1 cellular context compared by ENCODE assay signal in the genomic region with DNA sequence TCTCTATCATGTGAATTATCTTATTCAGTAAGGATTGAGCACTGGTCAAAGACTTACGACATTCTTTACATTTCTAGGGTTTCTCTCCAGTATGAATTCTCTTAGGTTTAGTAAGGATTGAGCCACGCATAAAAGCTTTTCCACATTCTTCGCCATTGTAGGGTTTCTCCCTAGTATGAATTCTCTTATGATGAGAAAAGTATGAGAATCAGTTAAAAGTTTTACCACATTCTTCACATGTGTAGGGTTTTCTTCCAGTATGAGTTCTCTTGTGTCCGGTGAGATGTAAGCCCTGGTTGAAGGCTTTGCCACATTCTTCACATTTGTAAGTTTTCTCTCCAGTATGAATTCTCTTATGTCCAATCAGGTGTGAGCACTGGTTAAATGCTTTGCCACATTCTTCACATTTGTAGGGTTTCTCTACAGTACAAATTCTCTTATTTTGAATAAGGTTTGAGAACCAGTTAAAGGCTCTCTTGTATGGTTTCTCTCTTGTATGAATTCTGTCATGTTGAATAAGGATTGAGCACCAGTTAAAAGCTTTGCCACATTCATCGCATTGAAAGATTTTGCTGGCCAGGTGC.
TF ChIP-seq lines count a peak whose summit lies in the region.

No MANE protein-coding gene starts in this region.

TF ChIP-seq in HEK293, 187 proteins besides CTCF, POLR2A, EP300 and RAD21 (continued from another document):
- TF ChIP-seq SETDB1 (IDR thresholded peaks at IDR 0.05; ENCODE audit: insufficient read length, low read length) (peak; percentile 45), ZNF211 (tag by site-specific recombination; IDR thresholded peaks at IDR 0.05; ENCODE audit: low read depth) (no peak), ZNF184 (tag by site-specific recombination; IDR thresholded peaks at IDR 0.05) (no peak), REPIN1 (tag by site-specific recombination; IDR thresholded peaks at IDR 0.05; ENCODE audit: low read depth) (no peak), EGR2 (tag by site-specific recombination; IDR thresholded peaks at IDR 0.05; ENCODE audit: low read depth) (no peak), GLI4 (tag by site-specific recombination; IDR thresholded peaks at IDR 0.05) (no peak), SP7 (tag by site-specific recombination; IDR thresholded peaks at IDR 0.05) (no peak), ZNF274 (IDR thresholded peaks at IDR 0.05; ENCODE audit: low read length) (peak; percentile 82), ZNF274 (tag by site-specific recombination; IDR thresholded peaks at IDR 0.05; ENCODE audit: borderline replicate concordance) (no peak; the same call in 1 of the 2 replicates)
- TF ChIP-seq, protein P1, sequence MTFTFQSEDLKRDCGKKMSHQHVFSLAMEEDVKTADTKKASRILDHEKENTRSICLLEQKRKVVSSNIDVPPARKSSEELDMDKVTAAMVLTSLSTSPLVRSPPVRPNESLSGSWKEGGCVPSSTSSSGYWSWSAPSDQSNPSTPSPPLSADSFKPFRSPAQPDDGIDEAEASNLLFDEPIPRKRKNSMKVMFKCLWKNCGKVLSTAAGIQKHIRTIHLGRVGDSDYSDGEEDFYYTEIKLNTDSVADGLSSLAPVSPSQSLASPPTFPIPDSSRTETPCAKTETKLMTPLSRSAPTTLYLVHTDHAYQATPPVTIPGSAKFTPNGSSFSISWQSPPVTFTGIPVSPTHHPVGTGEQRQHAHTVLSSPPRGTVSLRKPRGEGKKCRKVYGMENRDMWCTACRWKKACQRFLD (tag by site-specific recombination; IDR thresholded peaks at IDR 0.05): no peak
- TF ChIP-seq, protein P2, sequence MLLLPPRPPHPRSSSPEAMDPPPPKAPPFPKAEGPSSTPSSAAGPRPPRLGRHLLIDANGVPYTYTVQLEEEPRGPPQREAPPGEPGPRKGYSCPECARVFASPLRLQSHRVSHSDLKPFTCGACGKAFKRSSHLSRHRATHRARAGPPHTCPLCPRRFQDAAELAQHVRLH (tag by site-specific recombination; IDR thresholded peaks at IDR 0.05): no peak
